In the genomic region with DNA sequence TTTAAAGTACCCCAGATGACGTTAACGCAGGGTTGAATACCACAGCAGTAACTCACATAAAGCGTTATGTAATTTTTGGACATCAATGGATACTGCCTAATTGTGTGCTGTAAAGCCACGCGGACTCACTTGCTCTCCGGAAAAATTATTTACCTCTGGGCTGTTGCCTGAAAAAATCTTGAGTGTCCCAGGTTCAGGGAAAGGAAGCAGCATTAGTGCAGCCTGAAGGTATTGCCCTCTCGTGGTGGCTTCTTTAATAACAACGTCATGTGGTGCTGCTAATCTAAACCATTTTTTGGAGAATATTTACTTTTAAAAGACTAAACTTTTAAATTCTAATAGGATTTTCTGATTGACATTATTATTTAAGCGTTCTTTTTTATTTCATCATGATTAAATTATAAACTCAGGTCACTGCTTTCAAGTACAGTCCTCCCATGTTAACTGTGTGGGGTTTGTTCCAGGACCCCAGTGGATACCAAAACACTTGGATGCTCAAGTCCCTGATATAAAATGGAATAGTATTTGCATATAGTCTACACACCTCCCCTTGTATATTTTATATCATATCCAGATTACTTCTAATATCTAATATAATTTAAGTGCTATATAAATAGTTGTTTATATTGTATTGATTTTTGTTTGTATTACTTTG, we compare ENCODE assay signal across 9 cellular contexts.
A peak's percentile ranks its signal among the peaks of the same experiment; 100 is the strongest.
DNase-seq lines count a peak whose midpoint lies in the region; ATAC-seq and TF ChIP-seq lines count a peak whose summit lies in the region.
"Had no signal": no experiment of that assay in that cellular context is flagged by ENCODE, and none has a peak within 500 bp of the region (broad histone marks: within the 10 kb centered on the region; RNA-seq: fewer than 3 reads in every experiment).

No MANE protein-coding gene starts in this region.

- peak; percentile 36 for TF ChIP-seq CTCF in BE2C (IDR thresholded peaks at IDR 0.05; ENCODE audit: low read depth, low read length)

- no peak for ATAC-seq in HG03520 (IDR thresholded peaks at IDR 0.05; ENCODE audit: unreplicated experiment)
- no peak for ATAC-seq in HG02571 (IDR thresholded peaks at IDR 0.05; ENCODE audit: unreplicated experiment)

- H3K4me1 ChIP-seq in BE2C (no peaks in the 10 kb centered on the region), HAP-1 (no peaks in the 10 kb centered on the region)
- H3K4me1 ChIP-seq: suprapubic skin had no signal

- H3K27me3 ChIP-seq in BE2C = no peaks in the 10 kb centered on the region
- H3K27me3 ChIP-seq in HAP-1 (ENCODE audit: low read depth) = no peaks in the 10 kb centered on the region
- H3K27me3 ChIP-seq: suprapubic skin had no signal

- in situ Hi-C loops in HAP-1 (cut with MboI; ENCODE audit: low sequenced_read_pairs) = no loop called here

- DNase-seq in BE2C (no peak), HAP-1 (ENCODE audit: low spot score in 2 of 2) (peak; percentile 28 to 55), SW480 (ENCODE audit: low spot score) (peak; percentile 4), iris pigment epithelial cell (ENCODE audit: low read depth) (peak; percentile 18), OCI-M2 (lab: John Stamatoyannopoulos, UW; ENCODE audit: unreplicated experiment) (no peak)
- no peak for DNase-seq in stimulated activated CD4-positive, alpha-beta T cell treated with anti-CD3 and anti-CD28 coated beads, Interleukin-4, amount 100 ng/mL, for 24 hours

- no peaks in the 10 kb centered on the region for H3K36me3 ChIP-seq in BE2C
- no peaks in the 10 kb centered on the region for H3K36me3 ChIP-seq in HAP-1 (replicated peaks)
- H3K36me3 ChIP-seq: suprapubic skin had no signal

- H3K4me3 ChIP-seq in BE2C (ENCODE audit: low read depth, low read length) = no peak overlapping the region
- no peak overlapping the region for H3K4me3 ChIP-seq in HAP-1
- H3K4me3 ChIP-seq: suprapubic skin had no signal

- no peaks in the 10 kb centered on the region for H3K9me3 ChIP-seq in BE2C
- no peaks in the 10 kb centered on the region for H3K9me3 ChIP-seq in HAP-1
- H3K9me3 ChIP-seq: suprapubic skin had no signal

Comparison
In these comparisons a context has a peak if more than half of its experiments do, and no peak if none do; other contexts are left out.
1. DNase-seq: peak in HAP-1 (2 of 2), SW480 (single experiment) and iris pigment epithelial cell (single experiment); none in BE2C (single experiment), OCI-M2 (single experiment) and stimulated activated CD4-positive, alpha-beta T cell treated with anti-CD3 and anti-CD28 coated beads, Interleukin-4, amount 100 ng/mL, for 24 hours (single experiment).